ENCODE assay signal across 9 cellular contexts in genomic region chr18:67417864-67418523, GRCh38.
DNase-seq lines count a peak whose midpoint lies in the region; ATAC-seq and TF ChIP-seq lines count a peak whose summit lies in the region.
"Had no signal": no experiment of that assay in that cellular context is flagged by ENCODE, and none has a peak within 500 bp of the region (broad histone marks: within the 10 kb centered on the region; RNA-seq: fewer than 3 reads in every experiment).

No MANE protein-coding gene starts in this region.

- TF ChIP-seq CTCF in OCI-LY3 (IDR thresholded peaks at IDR 0.05; ENCODE audit: low read depth, low read length) = no peak

- peak overlapping the region; percentile 53 for H3K27ac ChIP-seq in OCI-LY3 (ENCODE audit: low read length)
- H3K27ac ChIP-seq: epithelial cell of prostate had no signal

- no peaks in the 10 kb centered on the region for H3K9me3 Mint-ChIP-seq in central memory CD8-positive, alpha-beta T cell
- H3K9me3 Mint-ChIP-seq in naive thymus-derived CD8-positive, alpha-beta T cell = peaks cover 0 to 3% (median 0%) of the 10 kb centered on the region in 9 donors

- H3K9ac ChIP-seq in OCI-LY3 (ENCODE audit: low read length) = peak overlapping the region; percentile 45

- no peak overlapping the region for H3K27ac Mint-ChIP-seq in central memory CD8-positive, alpha-beta T cell (ENCODE audit: low read depth)
- H3K27ac Mint-ChIP-seq in naive thymus-derived CD8-positive, alpha-beta T cell = peak overlapping the region; percentile 24 to 92 (median 87)

- DNase-seq in ACHN (peak; percentile 78), DMS153 (lab: John Stamatoyannopoulos, UW) (no peak)
- DNase-seq in central memory CD8-positive, alpha-beta T cell (ENCODE audit: low spot score in 2 of 2) = no peak
- peak in 6 of 10 donors; percentile 6 to 65 (median 33) for DNase-seq in naive thymus-derived CD8-positive, alpha-beta T cell

- H2AFZ ChIP-seq in OCI-LY3 (ENCODE audit: low read depth, low read length) = peak overlapping the region; percentile 100

- no peaks in the 10 kb centered on the region for H4K20me1 ChIP-seq in OCI-LY3 (ENCODE audit: insufficient read depth, low read length)

- ATAC-seq in GM18861 (IDR thresholded peaks at IDR 0.05; ENCODE audit: unreplicated experiment) = peak; percentile 59
- peak; percentile 96 for ATAC-seq in HG03097 (IDR thresholded peaks at IDR 0.05; ENCODE audit: low FRiP score, unreplicated experiment)
- peak; percentile 78 for ATAC-seq in central memory CD8-positive, alpha-beta T cell (replicated peaks; ENCODE audit: extremely low read depth, poor library complexity, severe bottlenecking)
- ATAC-seq in naive thymus-derived CD8-positive, alpha-beta T cell = peak; percentile 92 to 95
- ATAC-seq in GM21360 (IDR thresholded peaks at IDR 0.05; ENCODE audit: unreplicated experiment) = no peak

- peak overlapping the region; percentile 51 for H3K4me3 Mint-ChIP-seq in central memory CD8-positive, alpha-beta T cell
- peak overlapping the region; percentile 68 to 86 (median 80) for H3K4me3 Mint-ChIP-seq in naive thymus-derived CD8-positive, alpha-beta T cell

- no peaks in the 10 kb centered on the region for H3K27me3 Mint-ChIP-seq in central memory CD8-positive, alpha-beta T cell
- H3K27me3 Mint-ChIP-seq in naive thymus-derived CD8-positive, alpha-beta T cell = no peaks in the 10 kb centered on the region

- no peaks in the 10 kb centered on the region for H3K36me3 ChIP-seq in OCI-LY3 (replicated peaks; ENCODE audit: low read depth, low read length)

- no peaks in the 10 kb centered on the region for H3K79me2 ChIP-seq in OCI-LY3 (ENCODE audit: low read length)

- H3K4me1 Mint-ChIP-seq in central memory CD8-positive, alpha-beta T cell = no peaks in the 10 kb centered on the region
- H3K4me1 Mint-ChIP-seq in naive thymus-derived CD8-positive, alpha-beta T cell = peaks cover 3 to 14% (median 9%) of the 10 kb centered on the region in 4 donors

- in situ Hi-C loops in ACHN (cut with HindIII; ENCODE audit: low pct_ligation_motif_present, low pct_unique_long_range_greater_than_20kb, low sequenced_read_pairs) = no loop called here

- POLR2A ChIA-PET in naive thymus-derived CD8-positive, alpha-beta T cell (lab: Charles Lee) = interaction anchor here (0.7 to 1.3 kb wide), 4 partner anchors 18 to 174 kb away, joined by 3 to 11 read pairs (median 6); partner anchors contain the start of gene DSEL

- peaks cover 3% of the 10 kb centered on the region for H3K36me3 Mint-ChIP-seq in central memory CD8-positive, alpha-beta T cell (ENCODE audit: insufficient read depth)
- H3K36me3 Mint-ChIP-seq in naive thymus-derived CD8-positive, alpha-beta T cell = no peaks in the 10 kb centered on the region

- no peaks in the 10 kb centered on the region for H3K27me3 ChIP-seq in OCI-LY3 (ENCODE audit: low read depth, low read length)

- H3K9me3 ChIP-seq in OCI-LY3 (ENCODE audit: insufficient read depth, low read length) = no peaks in the 10 kb centered on the region

- peaks cover 9% of the 10 kb centered on the region for H3K4me1 ChIP-seq in OCI-LY3 (ENCODE audit: low read length)

- peak overlapping the region; percentile 69 for H3K4me3 ChIP-seq in OCI-LY3 (ENCODE audit: low read length)

- H3K4me2 ChIP-seq in OCI-LY3 (ENCODE audit: low read length) = peak overlapping the region; percentile 90

Comparison
In these comparisons a context has a peak if more than half of its experiments do, and no peak if none do; other contexts are left out.
1. DNase-seq: peak in ACHN (single experiment) and naive thymus-derived CD8-positive, alpha-beta T cell (6 of 10); none in central memory CD8-positive, alpha-beta T cell (0 of 2) and DMS153 (single experiment).